ENCODE assay signal across 1 cellular context in the genomic region with DNA sequence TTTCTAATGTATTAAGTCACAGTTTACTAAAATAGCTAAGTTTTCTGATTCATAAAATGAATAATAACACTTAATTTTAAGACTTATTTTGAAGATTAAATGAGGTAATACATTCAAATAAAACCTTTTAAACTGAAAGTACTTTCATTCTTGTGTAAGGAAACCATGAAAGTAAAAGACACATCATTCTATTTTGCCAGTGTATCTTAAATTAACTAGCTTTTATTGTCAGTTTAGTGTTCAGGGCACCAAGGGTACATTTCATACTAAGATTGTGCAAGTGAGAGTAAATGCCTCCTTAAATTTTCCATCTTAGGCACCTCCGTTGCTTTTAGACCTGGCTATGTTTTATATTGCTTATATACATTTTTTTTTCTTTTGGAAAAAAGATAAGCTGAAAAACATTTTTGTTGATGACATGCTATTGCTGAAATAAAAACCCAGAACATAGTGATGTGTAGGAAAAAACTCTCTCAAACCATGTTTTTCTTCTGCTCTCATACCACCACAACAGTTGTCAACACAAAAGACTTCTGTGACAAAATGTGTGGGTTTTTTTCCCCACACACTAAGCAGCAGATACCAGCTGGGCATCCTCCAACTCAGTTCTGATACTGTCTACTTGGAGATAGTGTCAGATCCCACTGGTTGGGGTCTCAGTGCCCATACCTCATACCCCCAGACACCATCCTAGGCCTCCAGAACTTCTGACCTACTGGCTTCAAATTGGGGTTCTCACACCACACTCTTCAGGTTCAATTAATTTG.
TF ChIP-seq lines count a peak whose summit lies in the region.

No MANE protein-coding gene starts in this region.

TF ChIP-seq in H1, 55 proteins besides CTCF, POLR2A, EP300 and RAD21:
- TF ChIP-seq NRF1 (IDR thresholded peaks at IDR 0.05; ENCODE audit: low read depth, low read length) (no peak), RNF2 (IDR thresholded peaks at IDR 0.05; ENCODE audit: borderline replicate concordance, low read depth, low read length, missing control alignments, poor library complexity, severe bottlenecking) (no peak), CBX5 (IDR thresholded peaks at IDR 0.05; ENCODE audit: low read depth, low read length) (no peak), KDM5A (IDR thresholded peaks at IDR 0.05; ENCODE audit: low read length) (no peak), SP1 (IDR thresholded peaks at IDR 0.05; ENCODE audit: low read depth, low read length) (no peak), KDM1A (IDR thresholded peaks at IDR 0.05; ENCODE audit: borderline replicate concordance, low read length) (no peak), CREB1 (IDR thresholded peaks at IDR 0.05) (no peak), SP4 (IDR thresholded peaks at IDR 0.05; ENCODE audit: low read length) (no peak), RXRA (IDR thresholded peaks at IDR 0.05; ENCODE audit: insufficient read depth, low read depth, low read length) (no peak), SIX5 (IDR thresholded peaks at IDR 0.05; ENCODE audit: low read depth, low read length) (no peak)
